In genomic region chr9:84294551-84294950, GRCh38 we compare ENCODE assay signal across 12 cellular contexts. TPM values are rescaled to one million over a fixed set of nuclear protein-coding genes. Genes with fewer than 3 reads are reported as not detected.
DNase-seq lines count a peak whose midpoint lies in the region; ATAC-seq and TF ChIP-seq lines count a peak whose summit lies in the region.
"Had no signal": no experiment of that assay in that cellular context is flagged by ENCODE, and none has a peak within 500 bp of the region (broad histone marks: within the 10 kb centered on the region; RNA-seq: fewer than 3 reads in every experiment).

No MANE protein-coding gene starts in this region.

- H3K9me3 ChIP-seq in BE2C (no peaks in the 10 kb centered on the region), OCI-LY3 (ENCODE audit: insufficient read depth, low read length) (no peaks in the 10 kb centered on the region), upper lobe of right lung (no peaks in the 10 kb centered on the region)

- intact Hi-C loops in upper lobe of right lung (cut with DNase I), result no loop called here

- no peak overlapping the region for H3K4me3 ChIP-seq in BE2C (ENCODE audit: low read depth, low read length)
- no peak overlapping the region for H3K4me3 ChIP-seq in OCI-LY3 (ENCODE audit: low read length)
- H3K4me3 ChIP-seq in upper lobe of right lung, result no peak overlapping the region
- H3K4me3 ChIP-seq: skin epidermis had no signal

- H3K27me3 ChIP-seq in BE2C (peaks cover 15% of the 10 kb centered on the region; the same call in 1 of the 2 replicates), OCI-LY3 (ENCODE audit: low read depth, low read length) (no peaks in the 10 kb centered on the region), foreskin keratinocyte (no peaks in the 10 kb centered on the region), upper lobe of right lung (no peaks in the 10 kb centered on the region)

- H3K9ac ChIP-seq in OCI-LY3 (ENCODE audit: low read length), result no peak overlapping the region

- no peak overlapping the region for H2AFZ ChIP-seq in OCI-LY3 (ENCODE audit: low read depth, low read length)

- DNase-seq in BE2C (no peak), foreskin keratinocyte (no peak), cortex of kidney (lab: John Stamatoyannopoulos, UW) (no peak), upper lobe of right lung (no peak), NOMO-1 (lab: John Stamatoyannopoulos, UW; ENCODE audit: unreplicated experiment in 2 of 2) (no peak)
- DNase-seq: GOT3, head of caudate nucleus, NCI-H1105 treated with DMSO at 0.1 percent for 48 hours had no signal

- H3K79me2 ChIP-seq in OCI-LY3 (ENCODE audit: low read length), result no peaks in the 10 kb centered on the region

- H3K36me3 ChIP-seq in BE2C (no peaks in the 10 kb centered on the region), OCI-LY3 (replicated peaks; ENCODE audit: low read depth, low read length) (no peaks in the 10 kb centered on the region), upper lobe of right lung (no peaks in the 10 kb centered on the region)

- TF ChIP-seq CTCF in BE2C (IDR thresholded peaks at IDR 0.05; ENCODE audit: low read depth, low read length), result peak; percentile 20; the same call in 1 of the 2 replicates
- peak; percentile 36; the same call in 2 of the 3 replicates for TF ChIP-seq CTCF in GM12872 (IDR thresholded peaks at IDR 0.05; ENCODE audit: insufficient read depth, low read depth, low read length)
- TF ChIP-seq CTCF in OCI-LY3 (IDR thresholded peaks at IDR 0.05; ENCODE audit: low read depth, low read length), result peak; percentile 38
- TF ChIP-seq CTCF in foreskin keratinocyte (conservative IDR thresholded peaks at IDR 0.05), result peak; percentile 34
- no peak for TF ChIP-seq CTCF in upper lobe of right lung (IDR thresholded peaks at IDR 0.05)

- H3K27ac ChIP-seq in OCI-LY3 (ENCODE audit: low read length) (no peak overlapping the region), foreskin keratinocyte (no peak overlapping the region), upper lobe of right lung (no peak overlapping the region)

- no peak overlapping the region for H3K4me2 ChIP-seq in OCI-LY3 (ENCODE audit: low read length)

- ATAC-seq in foreskin keratinocyte (no peak), HG02970 (IDR thresholded peaks at IDR 0.05; ENCODE audit: low FRiP score, unreplicated experiment) (no peak), upper lobe of right lung (no peak)

- H3K4me1 ChIP-seq in BE2C (no peaks in the 10 kb centered on the region), OCI-LY3 (ENCODE audit: low read length) (peaks cover 24% of the 10 kb centered on the region), foreskin keratinocyte (peaks cover 24% of the 10 kb centered on the region), upper lobe of right lung (peaks cover 9% of the 10 kb centered on the region)

- no peaks in the 10 kb centered on the region for H4K20me1 ChIP-seq in OCI-LY3 (ENCODE audit: insufficient read depth, low read length)

RNA-seq across cellular contexts. Expression of gene SLC28A3, which starts 46.0 kb away (rescaled TPM):
- polyA plus RNA-seq in BE2C (2012; ENCODE audit: insufficient read depth, insufficient read length, low read depth), result not detected
- total RNA-seq in foreskin keratinocyte, result 0.17 and 0.18 TPM in 2 replicates
- 0.10 and 0.11 TPM in 2 replicates for polyA plus RNA-seq in foreskin keratinocyte
- 1.6 TPM for total RNA-seq in upper lobe of right lung
